Comparison of ENCODE assay signal across 12 cellular contexts in genomic region chr7:73837167-73837566, GRCh38. TPM values are rescaled to one million over a fixed set of nuclear protein-coding genes. Genes with fewer than 3 reads are reported as not detected.
DNase-seq lines count a peak whose midpoint lies in the region; FAIRE-seq and TF ChIP-seq lines count a peak whose summit lies in the region.
"Not testable (repeated sequence)": the region's sequence is repeated elsewhere in the genome, so short reads cannot be mapped to it uniquely, and the experiment has no call there.
"Had no signal": no experiment of that assay in that cellular context is flagged by ENCODE, and none has a peak within 500 bp of the region (broad histone marks: within the 10 kb centered on the region; RNA-seq: fewer than 3 reads in every experiment).

No MANE protein-coding gene starts in this region.

- FAIRE-seq in G401.6 (lab: Jason Lieb, UNC), result peak; percentile 89
- FAIRE-seq in TTC549 (lab: Jason Lieb, UNC), result peak; percentile 61
- peak; percentile 94 for FAIRE-seq in endometrium (lab: Jason Lieb, UNC)
- FAIRE-seq in kidney (lab: Jason Lieb, UNC), result peak; percentile 92

- H3K4me1 ChIP-seq in kidney (ENCODE audit: control insufficient read depth in 1 of 2, insufficient read depth in 1 of 2, low read depth in 1 of 2, low read length in 2 of 2), result not testable (repeated sequence)

- H3K36me3 ChIP-seq in kidney (ENCODE audit: control insufficient read depth in 1 of 2, insufficient read depth in 2 of 2, low read length in 2 of 2), result not testable (repeated sequence)

- TF ChIP-seq CTCF in RWPE1 (conservative IDR thresholded peaks at IDR 0.05; ENCODE audit: low read depth); kidney (IDR thresholded peaks at IDR 0.05; ENCODE audit: borderline replicate concordance, extremely low read depth, insufficient read depth): not testable (repeated sequence)

- peak overlapping the region; percentile 87 for H3K27ac ChIP-seq in RWPE1
- not testable (repeated sequence) for H3K27ac ChIP-seq in kidney (ENCODE audit: low read depth in 2 of 2, low read length in 2 of 2)

- not testable (repeated sequence) for H3K9ac ChIP-seq in kidney (ENCODE audit: low read length in 2 of 2)

- intact Hi-C loops in kidney (cut with DNase I), result not testable (repeated sequence)

- H3K9me3 ChIP-seq in kidney (ENCODE audit: control insufficient read depth in 1 of 2, low read length in 2 of 2), result not testable (repeated sequence)

- CTCF ChIA-PET in RWPE1 (lab: Yijun Ruan, JAX), result not testable (repeated sequence)

- POLR2A ChIA-PET in RWPE1 (lab: Yijun Ruan, JAX; ENCODE audit: low non-redundant PET), result not testable (repeated sequence)

- H3K4me3 ChIP-seq in kidney (ENCODE audit: low read length in 2 of 2), result not testable (repeated sequence)

- not testable (repeated sequence) for DNase-seq in RWPE1 (ENCODE audit: low spot score); kidney

RNA-seq across cellular contexts. Expression of gene METTL27, which starts 5.1 kb away (rescaled TPM):
- 19.3 TPM for total RNA-seq in kidney
- polyA plus RNA-seq in kidney (ENCODE audit: insufficient read depth, low read depth, low replicate concordance), result 12.9 TPM
- total RNA-seq: CD8-positive, alpha-beta memory T cell had no signal
- polyA plus RNA-seq: CD8-positive, alpha-beta memory T cell had no signal

RNA-seq across cellular contexts. Expression of gene CLDN4, which starts 6.4 kb away (rescaled TPM):
- 342 TPM for total RNA-seq in kidney
- 82.6 TPM for polyA plus RNA-seq in kidney (ENCODE audit: insufficient read depth, low read depth, low replicate concordance)
- polyA plus RNA-seq: CD14-positive monocyte; CD8-positive, alpha-beta memory T cell had no signal

RNA-seq across cellular contexts. Expression of gene TMEM270, which starts 23.8 kb away (rescaled TPM):
- total RNA-seq in kidney, result 0.50 TPM
- polyA plus RNA-seq in kidney (ENCODE audit: insufficient read depth, low read depth, low replicate concordance), result not detected
- total RNA-seq: CD4-positive, alpha-beta T cell; CD8-positive, alpha-beta memory T cell; GM23338; H4; H9; HFFc6 had no signal
- polyA plus RNA-seq: CD14-positive monocyte; CD8-positive, alpha-beta memory T cell; GM23338 had no signal
